Comparison of ENCODE assay signal across 3 cellular contexts in genomic region chr19:14443632-14444216, GRCh38.
TF ChIP-seq lines count a peak whose summit lies in the region.

No MANE protein-coding gene starts in this region.

TF ChIP-seq in GM12891, 5 proteins besides CTCF, POLR2A, EP300 and RAD21:
- TF ChIP-seq POLR2AphosphoS5 (IDR thresholded peaks at IDR 0.05; ENCODE audit: low read depth, low read length) (no peak), PAX5 (IDR thresholded peaks at IDR 0.05; ENCODE audit: insufficient read depth, low read length, severe bottlenecking) (no peak), POU2F2 (IDR thresholded peaks at IDR 0.05; ENCODE audit: low read depth, low read length) (no peak), TAF1 (IDR thresholded peaks at IDR 0.05; ENCODE audit: low read depth, low read length) (no peak), SPI1 (IDR thresholded peaks at IDR 0.05; ENCODE audit: low read depth, low read length) (no peak)
TF ChIP-seq in GM12891: peak in this region for 0.

TF ChIP-seq in IMR-90, 13 proteins besides CTCF, POLR2A, EP300 and RAD21:
- TF ChIP-seq BHLHE40 (IDR thresholded peaks at IDR 0.05; ENCODE audit: low read depth, low read length) (no peak), NFE2L2 (IDR thresholded peaks at IDR 0.05; ENCODE audit: low read depth, low read length) (no peak), MXI1 (IDR thresholded peaks at IDR 0.05; ENCODE audit: borderline replicate concordance, low read depth, low read length) (no peak), RCOR1 (IDR thresholded peaks at IDR 0.05; ENCODE audit: insufficient replicate concordance, low read length) (no peak), MAFK (IDR thresholded peaks at IDR 0.05; ENCODE audit: low read depth, low read length) (no peak), MAZ (IDR thresholded peaks at IDR 0.05; ENCODE audit: borderline replicate concordance, low read depth, low read length) (no peak), RFX5 (IDR thresholded peaks at IDR 0.05; ENCODE audit: low read depth, low read length) (no peak), SMC3 (IDR thresholded peaks at IDR 0.05; ENCODE audit: low read depth, low read length) (no peak), CHD1 (IDR thresholded peaks at IDR 0.05; ENCODE audit: low read depth, low read length) (no peak), CEBPB (IDR thresholded peaks at IDR 0.05; ENCODE audit: low read depth, low read length) (no peak), FOS (IDR thresholded peaks at IDR 0.05; ENCODE audit: low read depth, low read length) (no peak)
- TF ChIP-seq, protein P1, sequence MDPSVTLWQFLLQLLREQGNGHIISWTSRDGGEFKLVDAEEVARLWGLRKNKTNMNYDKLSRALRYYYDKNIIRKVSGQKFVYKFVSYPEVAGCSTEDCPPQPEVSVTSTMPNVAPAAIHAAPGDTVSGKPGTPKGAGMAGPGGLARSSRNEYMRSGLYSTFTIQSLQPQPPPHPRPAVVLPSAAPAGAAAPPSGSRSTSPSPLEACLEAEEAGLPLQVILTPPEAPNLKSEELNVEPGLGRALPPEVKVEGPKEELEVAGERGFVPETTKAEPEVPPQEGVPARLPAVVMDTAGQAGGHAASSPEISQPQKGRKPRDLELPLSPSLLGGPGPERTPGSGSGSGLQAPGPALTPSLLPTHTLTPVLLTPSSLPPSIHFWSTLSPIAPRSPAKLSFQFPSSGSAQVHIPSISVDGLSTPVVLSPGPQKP (IDR thresholded peaks at IDR 0.05; ENCODE audit: borderline replicate concordance, low read depth, low read length): no peak
- TF ChIP-seq, protein P2, sequence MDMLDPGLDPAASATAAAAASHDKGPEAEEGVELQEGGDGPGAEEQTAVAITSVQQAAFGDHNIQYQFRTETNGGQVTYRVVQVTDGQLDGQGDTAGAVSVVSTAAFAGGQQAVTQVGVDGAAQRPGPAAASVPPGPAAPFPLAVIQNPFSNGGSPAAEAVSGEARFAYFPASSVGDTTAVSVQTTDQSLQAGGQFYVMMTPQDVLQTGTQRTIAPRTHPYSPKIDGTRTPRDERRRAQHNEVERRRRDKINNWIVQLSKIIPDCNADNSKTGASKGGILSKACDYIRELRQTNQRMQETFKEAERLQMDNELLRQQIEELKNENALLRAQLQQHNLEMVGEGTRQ (IDR thresholded peaks at IDR 0.05; ENCODE audit: low read depth, low read length): no peak

TF ChIP-seq in H1, 55 proteins besides CTCF, POLR2A, EP300 and RAD21:
- TF ChIP-seq SP2 (IDR thresholded peaks at IDR 0.05; ENCODE audit: low read length): no peak
- peak; percentile 90; the same call in 1 of the 2 replicates for TF ChIP-seq KDM1A (IDR thresholded peaks at IDR 0.05; ENCODE audit: borderline replicate concordance, low read length)
